ENCODE assay signal across 21 cellular contexts in genomic region chrX:113429011-113429410, GRCh38.
A peak's percentile ranks its signal among the peaks of the same experiment; 100 is the strongest.
DNase-seq lines count a peak whose midpoint lies in the region; TF ChIP-seq lines count a peak whose summit lies in the region.
"Had no signal": no experiment of that assay in that cellular context is flagged by ENCODE, and none has a peak within 500 bp of the region (broad histone marks: within the 10 kb centered on the region; RNA-seq: fewer than 3 reads in every experiment).

No MANE protein-coding gene starts in this region.

- DNase-seq in M059J (ENCODE audit: low read depth) (peak; percentile 6), mesenteric fat pad (ENCODE audit: low spot score) (peak; percentile 53), uterus (no peak)
- DNase-seq in stimulated activated naive CD4-positive, alpha-beta T cell (lab: John Stamatoyannopoulos, UW) = no peak
- DNase-seq in stimulated activated CD4-positive, alpha-beta T cell treated with anti-CD3 and anti-CD28 coated beads, Interleukin-15, amount 100 ng/mL, for 24 hours = no peak
- DNase-seq: 8988T; ACHN; BE2C; C1 segment of cervical spinal cord; CD4-positive, alpha-beta memory T cell; CD4-positive, CD25-positive, alpha-beta regulatory T cell; CD8-positive, alpha-beta memory T cell; COR-L47; DMS 273 treated with DMSO at 0.1 percent for 48 hours; DMS153; DMS53; DMS79; DND-41; EL; GF-D8 had no signal

- intact Hi-C loops in uterus (cut with DNase I; ENCODE audit: low total_unique reads) = no loop called here

- H3K27me3 ChIP-seq in uterus = no peaks in the 10 kb centered on the region
- H3K27me3 ChIP-seq: BE2C had no signal

- no peak overlapping the region for H3K4me3 ChIP-seq in uterus
- H3K4me3 ChIP-seq: BLaER1 had no signal

- no peak for TF ChIP-seq CTCF in uterus (IDR thresholded peaks at IDR 0.05)

- H3K27ac ChIP-seq in uterus = no peak overlapping the region
- H3K27ac ChIP-seq: BLaER1 had no signal

- H3K9me3 ChIP-seq in uterus = no peaks in the 10 kb centered on the region
- H3K9me3 ChIP-seq: BE2C, BLaER1 had no signal

- H3K4me1 ChIP-seq in uterus = no peaks in the 10 kb centered on the region
- H3K4me1 ChIP-seq: BE2C, BLaER1 had no signal

- no peaks in the 10 kb centered on the region for H3K36me3 ChIP-seq in uterus
- H3K36me3 ChIP-seq: BE2C, BLaER1 had no signal

- no peak for TF ChIP-seq POLR2A in uterus (IDR thresholded peaks at IDR 0.05)

Comparison
In these comparisons a context has a peak if more than half of its experiments do, and no peak if none do; other contexts are left out.
1. DNase-seq: peak in M059J (single experiment) and mesenteric fat pad (single experiment); none in uterus (0 of 2), stimulated activated naive CD4-positive, alpha-beta T cell (0 of 6) and stimulated activated CD4-positive, alpha-beta T cell treated with anti-CD3 and anti-CD28 coated beads, Interleukin-15, amount 100 ng/mL, for 24 hours (single experiment).